In the genomic region with DNA sequence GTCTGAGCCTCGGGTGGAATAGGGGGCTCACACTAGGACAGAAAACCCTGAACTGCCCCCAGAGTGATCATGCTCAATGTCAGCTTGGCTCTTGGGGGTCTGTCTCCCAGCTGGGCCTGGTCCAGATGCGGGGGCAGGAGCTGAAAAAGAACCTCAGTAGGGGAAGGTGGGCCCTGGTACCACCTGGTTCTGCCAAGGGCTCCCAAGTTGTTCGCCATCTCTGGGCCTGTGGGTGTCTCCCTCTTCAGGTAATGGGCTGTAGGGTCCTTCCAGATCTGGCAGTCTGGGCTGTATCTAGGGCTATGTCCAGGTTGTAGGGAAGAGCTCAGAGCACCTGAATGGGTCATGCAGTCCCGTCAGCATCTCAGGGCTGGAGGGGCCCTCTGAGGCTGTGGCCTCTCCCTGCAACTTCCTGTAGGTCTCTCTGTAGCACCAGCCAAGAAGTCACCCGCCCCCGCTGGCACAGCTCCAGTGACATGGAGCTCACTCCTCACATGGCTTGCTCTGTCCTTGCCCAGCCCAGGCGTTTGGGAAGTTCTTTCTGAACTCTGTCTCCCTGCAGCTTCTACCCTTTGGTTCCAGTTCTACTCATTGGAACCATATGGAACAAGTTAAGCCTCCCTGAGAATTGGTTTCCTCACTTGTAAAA, we compare ENCODE assay signal across 9 cellular contexts. TPM values are rescaled to one million over a fixed set of nuclear protein-coding genes. Genes with fewer than 3 reads are reported as not detected.
DNase-seq lines count a peak whose midpoint lies in the region; ATAC-seq and TF ChIP-seq lines count a peak whose summit lies in the region.
"Had no signal": no experiment of that assay in that cellular context is flagged by ENCODE, and none has a peak within 500 bp of the region (broad histone marks: within the 10 kb centered on the region; RNA-seq: fewer than 3 reads in every experiment).

No MANE protein-coding gene starts in this region.

- H3K27ac ChIP-seq in esophagus squamous epithelium (peak overlapping the region; percentile 61 to 83 (median 76)), muscle layer of colon (ENCODE audit: low read depth, low read length) (peak overlapping the region; percentile 64)

- TF ChIP-seq CTCF in esophagus squamous epithelium (IDR thresholded peaks at IDR 0.05) = no peak

- WGBS in esophagus squamous epithelium, 2 donors = 29 to 35% methylated on average over 4 to 5 of the region's 7 CpGs

- H3K36me3 ChIP-seq in esophagus squamous epithelium = no peaks in the 10 kb centered on the region
- H3K36me3 ChIP-seq in muscle layer of colon (ENCODE audit: insufficient read depth, low read length) = no peaks in the 10 kb centered on the region
- H3K36me3 ChIP-seq in HAP-1 (replicated peaks) = no peaks in the 10 kb centered on the region

- H3K4me1 ChIP-seq in esophagus squamous epithelium (peaks cover 22 to 34% (median 29%) of the 10 kb centered on the region in 3 donors), muscle layer of colon (ENCODE audit: insufficient read depth, low read length) (peaks cover 21% of the 10 kb centered on the region), HAP-1 (no peaks in the 10 kb centered on the region)

- no peak overlapping the region for H3K9ac ChIP-seq in muscle layer of colon (ENCODE audit: low read length)

- H3K27me3 ChIP-seq in esophagus squamous epithelium = no peaks in the 10 kb centered on the region
- no peaks in the 10 kb centered on the region for H3K27me3 ChIP-seq in muscle layer of colon (ENCODE audit: control insufficient read depth in 1 of 2, insufficient read depth in 2 of 2, low read length in 2 of 2)
- H3K27me3 ChIP-seq in HAP-1 (ENCODE audit: low read depth) = 0 out of 2 replicates have a peak, but pooled peaks cover 2% of the 10 kb centered on the region

- intact Hi-C loops in esophagus squamous epithelium (cut with DNase I) = no loop called here

- H3K9me3 ChIP-seq in esophagus squamous epithelium (no peaks in the 10 kb centered on the region), muscle layer of colon (ENCODE audit: low read length) (no peaks in the 10 kb centered on the region), HAP-1 (no peaks in the 10 kb centered on the region)

- no peak for ATAC-seq in HG02610 (IDR thresholded peaks at IDR 0.05; ENCODE audit: unreplicated experiment)
- ATAC-seq in stimulated activated naive CD8-positive, alpha-beta T cell treated with anti-CD3 and anti-CD28 coated beads, Interleukin-15, Interleukin-2, amounts not matched to agents 100 U/mL and 50 U/mL, for 24 hours = no peak

- peak; percentile 81 for DNase-seq in AG20443 (ENCODE audit: low spot score)
- DNase-seq in RPMI7951 (ENCODE audit: low read depth) = peak; percentile 56
- no peak for DNase-seq in esophagus squamous epithelium (lab: John Stamatoyannopoulos, UW)
- DNase-seq in NCI-H146 (lab: John Stamatoyannopoulos, UW) = no peak
- no peak for DNase-seq in HAP-1 (ENCODE audit: low spot score in 2 of 2)
- no peak for DNase-seq in stimulated activated naive CD8-positive, alpha-beta T cell treated with anti-CD3 and anti-CD28 coated beads, Interleukin-15, Interleukin-2, amounts not matched to agents 100 U/mL and 50 U/mL, for 24 hours
- DNase-seq: activated B cell treated with CpG ODN at 0.5 μM for 24 hours had no signal

- H3K4me3 ChIP-seq in esophagus squamous epithelium (no peak overlapping the region), muscle layer of colon (ENCODE audit: low read depth in 1 of 2, low read length in 2 of 2) (no peak overlapping the region), HAP-1 (no peak overlapping the region)

- in situ Hi-C loops in HAP-1 (cut with MboI; ENCODE audit: low sequenced_read_pairs) = no loop called here

- TF ChIP-seq POLR2A in esophagus squamous epithelium (IDR thresholded peaks at IDR 0.05) = no peak

RNA-seq across cellular contexts. Expression of gene SOX10, which starts 33.0 kb away (rescaled TPM):
- 3.0 and 3.2 TPM in 2 replicates for total RNA-seq in RPMI7951 (2014; rRNA removed; shearing (Covaris generic))
- 1 to 10 TPM in 2 of 4 donors, under 1 TPM in 1, not detected in 1; 0.44 to 1.7 (median 1.5) TPM for total RNA-seq in esophagus squamous epithelium
- total RNA-seq: activated B cell treated with CpG ODN at 0.5 μM for 24 hours had no signal

RNA-seq across cellular contexts. Expression of gene PICK1, which starts 39.8 kb away (rescaled TPM):
- total RNA-seq in RPMI7951 (2014; rRNA removed; shearing (Covaris generic)) = 6.5 and 12.7 TPM in 2 replicates
- total RNA-seq in esophagus squamous epithelium = 10 to 100 TPM; 26.3 to 53.1 (median 31.2) TPM

Comparison
In these comparisons a context has a peak if more than half of its experiments do, and no peak if none do; other contexts are left out.
1. DNase-seq: peak in AG20443 (single experiment) and RPMI7951 (single experiment); none in esophagus squamous epithelium (single experiment), NCI-H146 (single experiment), HAP-1 (0 of 2) and stimulated activated naive CD8-positive, alpha-beta T cell treated with anti-CD3 and anti-CD28 coated beads, Interleukin-15, Interleukin-2, amounts not matched to agents 100 U/mL and 50 U/mL, for 24 hours (single experiment).